8 cellular contexts compared by ENCODE assay signal in genomic region chrX:41084360-41085104, GRCh38. TPM values are rescaled to one million over a fixed set of nuclear protein-coding genes. Genes with fewer than 3 reads are reported as not detected.
A peak's percentile ranks its signal among the peaks of the same experiment; 100 is the strongest.
DNase-seq lines count a peak whose midpoint lies in the region; ATAC-seq and TF ChIP-seq lines count a peak whose summit lies in the region.

No MANE protein-coding gene starts in this region.

- DNase-seq in NCI-H69 (lab: John Stamatoyannopoulos, UW): peak; percentile 97
- DNase-seq in activated CD4-positive, alpha-beta T cell treated with anti-CD3 and anti-CD28 coated beads, Interleukin-2, amount 50 U/mL, for 1 hour: peak; percentile 96
- peak; percentile 8 for DNase-seq in cortex of kidney (lab: John Stamatoyannopoulos, UW)
- peak; percentile 97 to 99 for DNase-seq in left colon
- DNase-seq in stimulated activated CD4-positive, alpha-beta T cell treated with anti-CD3 and anti-CD28 coated beads, Interleukin-1b, Interleukin-23, amount 100 ng/mL, for 4 hours (ENCODE audit: low read depth in 2 of 2): peak; percentile 91 to 100

- peak overlapping the region; percentile 99 for H3K27ac ChIP-seq in C4-2B

- ATAC-seq in GM19372 (IDR thresholded peaks at IDR 0.05; ENCODE audit: low read depth, unreplicated experiment) (peak; percentile 64), HG03521 (IDR thresholded peaks at IDR 0.05; ENCODE audit: unreplicated experiment) (peak; percentile 60), left colon (peak; percentile 78)

- intact Hi-C loops in left colon (cut with DNase I, micrococcal nuclease): no loop called here

- TF ChIP-seq CTCF in C4-2B (conservative IDR thresholded peaks at IDR 0.05): no peak

RNA-seq across cellular contexts. Expression of gene USP9X, which starts 0.7 kb away (rescaled TPM):
- total RNA-seq in left colon: 10 to 100 TPM; 72.0 to 85.0 TPM

Comparison
In these comparisons a context has a peak if more than half of its experiments do, and no peak if none do; other contexts are left out.
1. Peak in every context shown above with its lines: DNase-seq, ATAC-seq and H3K27ac ChIP-seq.
2. DNase-seq: peak in every context shown above with its lines; median percentile 98 in left colon; 97 in NCI-H69; 96 in activated CD4-positive, alpha-beta T cell treated with anti-CD3 and anti-CD28 coated beads, Interleukin-2, amount 50 U/mL, for 1 hour; 96 in stimulated activated CD4-positive, alpha-beta T cell treated with anti-CD3 and anti-CD28 coated beads, Interleukin-1b, Interleukin-23, amount 100 ng/mL, for 4 hours; 8 in cortex of kidney.